Comparison of ENCODE assay signal across 13 cellular contexts in genomic region chr16:30054451-30054850, GRCh38. TPM values are rescaled to one million over a fixed set of nuclear protein-coding genes. Genes with fewer than 3 reads are reported as not detected.
DNase-seq lines count a peak whose midpoint lies in the region; ATAC-seq and TF ChIP-seq lines count a peak whose summit lies in the region.
"Had no signal": no experiment of that assay in that cellular context is flagged by ENCODE, and none has a peak within 500 bp of the region (broad histone marks: within the 10 kb centered on the region; RNA-seq: fewer than 3 reads in every experiment).

No MANE protein-coding gene starts in this region.

- H3K36me3 Mint-ChIP-seq in natural killer cell, result no peaks in the 10 kb centered on the region

- H3K9me3 ChIP-seq in HEK293 (ENCODE audit: control insufficient read depth, insufficient read depth, low read depth, low read length) (no peaks in the 10 kb centered on the region), adipocyte (ENCODE audit: control insufficient read depth, low read length) (no peaks in the 10 kb centered on the region)
- H3K9me3 ChIP-seq: gastrocnemius medialis, tibial nerve had no signal

- no peak for ATAC-seq in natural killer cell
- ATAC-seq: gastrocnemius medialis had no signal

- H3K27me3 ChIP-seq in adipocyte (replicated peaks; ENCODE audit: control insufficient read depth, insufficient read depth, low read length), result no peaks in the 10 kb centered on the region
- H3K27me3 ChIP-seq: gastrocnemius medialis, tibial nerve had no signal

- H3K4me1 Mint-ChIP-seq in natural killer cell, result peaks cover 0 to 22% of the 10 kb centered on the region in 2 donors

- H3K27ac Mint-ChIP-seq in natural killer cell, result no peak overlapping the region

- H3K4me3 Mint-ChIP-seq in natural killer cell, result peak overlapping the region; percentile 51

- peaks cover 3% of the 10 kb centered on the region; the same call in 1 of the 2 replicates for H3K4me1 ChIP-seq in HEK293 (ENCODE audit: control insufficient read depth, insufficient read depth, low read length)
- peaks cover 5% of the 10 kb centered on the region for H3K4me1 ChIP-seq in adipocyte (ENCODE audit: control insufficient read depth, insufficient read depth, low read length)

- DNase-seq in DMS 273 (lab: John Stamatoyannopoulos, UW; ENCODE audit: unreplicated experiment) (peak; percentile 51), DMS 273 treated with DMSO at 0.1 percent for 48 hours (lab: John Stamatoyannopoulos, UW) (no peak), adipocyte (ENCODE audit: low read depth) (no peak), natural killer cell (no peak), DMS79 (lab: John Stamatoyannopoulos, UW) (no peak), NK-92 (lab: John Stamatoyannopoulos, UW; ENCODE audit: unreplicated experiment) (no peak)
- no peak for DNase-seq in stimulated activated CD8-positive, alpha-beta memory T cell treated with anti-CD3 and anti-CD28 coated beads, Interleukin-4, amount 100 ng/mL, for 48 hours
- DNase-seq: gastrocnemius medialis, left ventricle myocardium superior had no signal

- intact Hi-C loops in natural killer cell (cut with micrococcal nuclease), result no loop called here

- H3K27ac ChIP-seq in HEK293 (ENCODE audit: extremely low read depth, low read depth, low read length), result no peak overlapping the region
- H3K27ac ChIP-seq: gastrocnemius medialis, tibial nerve had no signal

- H3K4me3 ChIP-seq in HEK293 (ENCODE audit: low read depth, low read length) (no peak overlapping the region), adipocyte (ENCODE audit: low read length) (peak overlapping the region; percentile 26)

- no peak overlapping the region for H3K9ac ChIP-seq in adipocyte (ENCODE audit: low read length)

- no peaks in the 10 kb centered on the region for H3K9me3 Mint-ChIP-seq in natural killer cell

- CTCF ChIA-PET in HEK293 (lab: Yijun Ruan, JAX), result interaction anchor here (0.9 to 2.9 kb wide), 9 partner anchors 9 to 363 kb away, joined by 3 to 25 read pairs (median 6); partner anchors contain the start of gene ALDOA

- H3K27me3 Mint-ChIP-seq in natural killer cell (ENCODE audit: low read depth in 2 of 2), result no peaks in the 10 kb centered on the region

- peaks cover under 1 to 16% of the 10 kb centered on the region in 2 experiments; a peak in 2 of 3 replicates for H3K36me3 ChIP-seq in HEK293 (ENCODE audit: control insufficient read depth in 2 of 2, insufficient read depth in 1 of 2, low read length in 2 of 2)
- no peaks in the 10 kb centered on the region for H3K36me3 ChIP-seq in adipocyte (ENCODE audit: control insufficient read depth, insufficient read depth, low read length, severe bottlenecking)
- H3K36me3 ChIP-seq: gastrocnemius medialis, tibial nerve had no signal

- POLR2A ChIA-PET in HEK293 (lab: Yijun Ruan, JAX), result interaction anchor here (0.6 to 6.5 kb wide), 4 partner anchors 10 to 815 kb away, joined by 5 to 66 read pairs (median 6); partner anchors contain the start of gene ALDOA

- no peak for TF ChIP-seq CTCF in HEK293 (tag by site-specific recombination; IDR thresholded peaks at IDR 0.05)
- TF ChIP-seq CTCF in natural killer cell (IDR thresholded peaks at IDR 0.05), result no peak

TF ChIP-seq in HEK293, 187 proteins besides CTCF, POLR2A, EP300 and RAD21:
- TF ChIP-seq ZNF555 (tag by site-specific recombination; conservative IDR thresholded peaks at IDR 0.05) (no peak), INSM2 (tag by site-specific recombination; IDR thresholded peaks at IDR 0.05) (0 out of 2 replicates have a peak, but pooled peaks have one; percentile 12)

RNA-seq across cellular contexts. Expression of gene ALDOA, which starts 11.1 kb away (rescaled TPM):
- 100 to 1,000 TPM; 412 to 544 (median 490) TPM for total RNA-seq in natural killer cell

RNA-seq across cellular contexts. Expression of gene PPP4C, which starts 21.3 kb away (rescaled TPM):
- 100 to 1,000 TPM; 119 to 132 (median 130) TPM for total RNA-seq in natural killer cell

RNA-seq across cellular contexts. Expression of gene TLCD3B, which starts 23.4 kb away (rescaled TPM):
- 1 to 10 TPM in 2 of 3 donors, under 1 TPM in 1; 0.88 to 2.0 (median 1.7) TPM for total RNA-seq in natural killer cell
- total RNA-seq: left ventricle myocardium superior, LHCN-M2, tibial nerve had no signal

RNA-seq across cellular contexts. Expression of gene C16orf92, which starts 31.5 kb away (rescaled TPM):
- total RNA-seq in natural killer cell, result not detected
- total RNA-seq: cerebellum, gastrocnemius medialis, left ventricle myocardium superior, LHCN-M2, tibial nerve had no signal

RNA-seq across cellular contexts. Expression of gene TBX6, which starts 37.3 kb away (rescaled TPM):
- 1 to 10 TPM in 1 of 3 donors, under 1 TPM in 2; 0.91 to 1.1 (median 0.98) TPM for total RNA-seq in natural killer cell
